ENCODE assay signal across 1 cellular context in the genomic region with DNA sequence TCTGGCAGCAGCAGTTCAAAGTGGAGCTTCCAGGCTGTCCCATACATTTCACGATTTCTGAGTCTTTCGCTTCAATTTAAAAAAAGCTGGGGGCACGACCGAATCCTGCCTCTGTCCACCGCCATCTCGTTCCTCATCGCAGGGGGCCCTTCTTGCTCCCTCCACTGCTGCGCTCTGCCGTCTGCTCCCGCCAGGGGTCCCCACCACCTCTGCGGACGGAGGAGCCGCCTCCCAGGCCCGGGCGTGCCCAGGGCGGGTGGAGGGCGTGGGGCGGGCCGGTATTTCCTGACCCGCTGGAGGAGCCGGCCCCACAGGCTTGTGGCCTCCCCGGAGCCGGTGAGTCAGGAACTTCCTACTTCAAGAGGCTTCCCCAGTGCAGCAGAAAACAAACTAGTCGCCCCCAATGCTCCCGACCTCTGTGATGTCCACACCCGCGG.
TF ChIP-seq lines count a peak whose summit lies in the region.

No MANE protein-coding gene starts in this region.

TF ChIP-seq in GM12878, 131 proteins besides CTCF, POLR2A, EP300 and RAD21 (continued from another document):
- TF ChIP-seq PAX5 (IDR thresholded peaks at IDR 0.05; ENCODE audit: borderline replicate concordance, low read depth, low read length) = peak; percentile 64; the same call in 1 of the 2 replicates
- 0 out of 2 replicates have a peak, but pooled peaks have one; percentile 15 for TF ChIP-seq CHD2 (IDR thresholded peaks at IDR 0.05; ENCODE audit: borderline replicate concordance, low read depth, low read length)
- no peak for TF ChIP-seq SREBF1 (IDR thresholded peaks at IDR 0.05; ENCODE audit: low read length)
- TF ChIP-seq NR2F1 (conservative IDR thresholded peaks at IDR 0.05) = 0 out of 2 replicates have a peak, but pooled peaks have one; percentile 47
- TF ChIP-seq SMARCA5 (IDR thresholded peaks at IDR 0.05) = peak; percentile 84
- TF ChIP-seq ZNF207 (IDR thresholded peaks at IDR 0.05; ENCODE audit: borderline replicate concordance) = no peak
- no peak; a peak in 1 of 4 replicates for TF ChIP-seq CEBPB (IDR thresholded peaks at IDR 0.05; ENCODE audit: borderline replicate concordance in 1 of 2, low read depth in 2 of 2, low read length in 2 of 2)
- peak; percentile 44 for TF ChIP-seq POLR2AphosphoS5 (IDR thresholded peaks at IDR 0.05; ENCODE audit: low read length)
- TF ChIP-seq IKZF2 (IDR thresholded peaks at IDR 0.05) = peak; percentile 36 to 63; a peak in 2 of 4 replicates
- TF ChIP-seq IRF5 (IDR thresholded peaks at IDR 0.05; ENCODE audit: borderline replicate concordance) = no peak
- TF ChIP-seq POU2F2 (IDR thresholded peaks at IDR 0.05; ENCODE audit: borderline replicate concordance, low read depth, low read length) = peak; percentile 90
- TF ChIP-seq, protein P1, sequence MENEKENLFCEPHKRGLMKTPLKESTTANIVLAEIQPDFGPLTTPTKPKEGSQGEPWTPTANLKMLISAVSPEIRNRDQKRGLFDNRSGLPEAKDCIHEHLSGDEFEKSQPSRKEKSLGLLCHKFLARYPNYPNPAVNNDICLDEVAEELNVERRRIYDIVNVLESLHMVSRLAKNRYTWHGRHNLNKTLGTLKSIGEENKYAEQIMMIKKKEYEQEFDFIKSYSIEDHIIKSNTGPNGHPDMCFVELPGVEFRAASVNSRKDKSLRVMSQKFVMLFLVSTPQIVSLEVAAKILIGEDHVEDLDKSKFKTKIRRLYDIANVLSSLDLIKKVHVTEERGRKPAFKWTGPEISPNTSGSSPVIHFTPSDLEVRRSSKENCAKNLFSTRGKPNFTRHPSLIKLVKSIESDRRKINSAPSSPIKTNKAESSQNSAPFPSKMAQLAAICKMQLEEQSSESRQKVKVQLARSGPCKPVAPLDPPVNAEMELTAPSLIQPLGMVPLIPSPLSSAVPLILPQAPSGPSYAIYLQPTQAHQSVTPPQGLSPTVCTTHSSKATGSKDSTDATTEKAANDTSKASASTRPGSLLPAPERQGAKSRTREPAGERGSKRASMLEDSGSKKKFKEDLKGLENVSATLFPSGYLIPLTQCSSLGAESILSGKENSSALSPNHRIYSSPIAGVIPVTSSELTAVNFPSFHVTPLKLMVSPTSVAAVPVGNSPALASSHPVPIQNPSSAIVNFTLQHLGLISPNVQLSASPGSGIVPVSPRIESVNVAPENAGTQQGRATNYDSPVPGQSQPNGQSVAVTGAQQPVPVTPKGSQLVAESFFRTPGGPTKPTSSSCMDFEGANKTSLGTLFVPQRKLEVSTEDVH (IDR thresholded peaks at IDR 0.05; ENCODE audit: low read depth, partially characterized antibody) = no peak
- TF ChIP-seq ZNF687 (IDR thresholded peaks at IDR 0.05) = peak; percentile 30
- TF ChIP-seq ZNF384 (IDR thresholded peaks at IDR 0.05; ENCODE audit: borderline replicate concordance, low read depth, low read length) = no peak; the same call in 1 of the 2 replicates
- TF ChIP-seq MTA2 (IDR thresholded peaks at IDR 0.05; ENCODE audit: low read depth) = no peak
